2 cellular contexts compared by ENCODE assay signal in genomic region chr7:47576909-47577255, GRCh38.
TF ChIP-seq lines count a peak whose summit lies in the region.

No MANE protein-coding gene starts in this region.

TF ChIP-seq in WTC11, 78 proteins besides CTCF, POLR2A, EP300 and RAD21:
- TF ChIP-seq, protein P1, sequence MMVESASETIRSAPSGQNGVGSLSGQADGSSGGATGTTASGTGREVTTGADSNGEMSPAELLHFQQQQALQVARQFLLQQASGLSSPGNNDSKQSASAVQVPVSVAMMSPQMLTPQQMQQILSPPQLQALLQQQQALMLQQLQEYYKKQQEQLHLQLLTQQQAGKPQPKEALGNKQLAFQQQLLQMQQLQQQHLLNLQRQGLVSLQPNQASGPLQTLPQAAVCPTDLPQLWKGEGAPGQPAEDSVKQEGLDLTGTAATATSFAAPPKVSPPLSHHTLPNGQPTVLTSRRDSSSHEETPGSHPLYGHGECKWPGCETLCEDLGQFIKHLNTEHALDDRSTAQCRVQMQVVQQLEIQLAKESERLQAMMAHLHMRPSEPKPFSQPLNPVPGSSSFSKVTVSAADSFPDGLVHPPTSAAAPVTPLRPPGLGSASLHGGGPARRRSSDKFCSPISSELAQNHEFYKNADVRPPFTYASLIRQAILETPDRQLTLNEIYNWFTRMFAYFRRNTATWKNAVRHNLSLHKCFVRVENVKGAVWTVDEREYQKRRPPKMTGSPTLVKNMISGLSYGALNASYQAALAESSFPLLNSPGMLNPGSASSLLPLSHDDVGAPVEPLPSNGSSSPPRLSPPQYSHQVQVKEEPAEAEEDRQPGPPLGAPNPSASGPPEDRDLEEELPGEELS (CRISPR knock-in tag; IDR thresholded peaks at IDR 0.05) = no peak

TF ChIP-seq in HepG2, 621 proteins besides CTCF, POLR2A, EP300 and RAD21 (continued from another document):
- no peak for TF ChIP-seq GTF3A (CRISPR knock-in tag; conservative IDR thresholded peaks at IDR 0.05)
- TF ChIP-seq, protein P2, sequence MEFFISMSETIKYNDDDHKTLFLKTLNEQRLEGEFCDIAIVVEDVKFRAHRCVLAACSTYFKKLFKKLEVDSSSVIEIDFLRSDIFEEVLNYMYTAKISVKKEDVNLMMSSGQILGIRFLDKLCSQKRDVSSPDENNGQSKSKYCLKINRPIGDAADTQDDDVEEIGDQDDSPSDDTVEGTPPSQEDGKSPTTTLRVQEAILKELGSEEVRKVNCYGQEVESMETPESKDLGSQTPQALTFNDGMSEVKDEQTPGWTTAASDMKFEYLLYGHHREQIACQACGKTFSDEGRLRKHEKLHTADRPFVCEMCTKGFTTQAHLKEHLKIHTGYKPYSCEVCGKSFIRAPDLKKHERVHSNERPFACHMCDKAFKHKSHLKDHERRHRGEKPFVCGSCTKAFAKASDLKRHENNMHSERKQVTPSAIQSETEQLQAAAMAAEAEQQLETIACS (CRISPR knock-in tag; IDR thresholded peaks at IDR 0.05) = no peak
